24 cellular contexts compared by ENCODE assay signal in the genomic region with DNA sequence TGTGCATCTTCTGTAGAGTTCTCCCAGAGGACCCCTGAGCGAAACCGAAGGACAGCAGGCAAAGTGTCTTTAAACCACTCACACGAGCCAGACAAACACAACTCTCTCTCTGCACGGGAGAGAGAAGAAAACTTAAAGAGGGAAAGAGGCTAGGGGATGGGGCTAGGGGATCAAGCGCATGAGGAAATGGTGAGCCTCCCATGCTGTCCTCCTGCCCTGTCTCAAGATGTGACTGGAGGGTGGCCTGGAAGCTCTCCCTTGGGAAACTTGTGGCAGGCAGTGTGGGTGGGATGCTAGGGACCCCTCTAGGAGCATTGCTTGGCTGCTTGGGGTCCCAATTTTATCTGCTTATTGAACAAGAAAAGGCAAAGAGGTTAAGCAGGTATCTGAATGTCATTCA. TPM values are rescaled to one million over a fixed set of nuclear protein-coding genes. Genes with fewer than 3 reads are reported as not detected.
DNase-seq lines count a peak whose midpoint lies in the region; ATAC-seq and TF ChIP-seq lines count a peak whose summit lies in the region.
"Had no signal": no experiment of that assay in that cellular context is flagged by ENCODE, and none has a peak within 500 bp of the region (broad histone marks: within the 10 kb centered on the region; RNA-seq: fewer than 3 reads in every experiment).

No MANE protein-coding gene starts in this region.

- TF ChIP-seq CTCF in lower leg skin (IDR thresholded peaks at IDR 0.05), result no peak

- 74 to 89% methylated on average over 5 of the region's 5 CpGs for WGBS in lower leg skin, 2 donors

- H3K4me1 ChIP-seq in BLaER1, result peaks cover 9% of the 10 kb centered on the region; the same call in 1 of the 2 replicates
- H3K4me1 ChIP-seq: SJSA1 had no signal

- no peak overlapping the region for H3K27ac Mint-ChIP-seq in stimulated activated effector memory CD8-positive, alpha-beta T cell treated with anti-CD3 and anti-CD28 coated beads, Interleukin-12 subunit alpha, Interleukin-12 subunit beta, amount 100 ng/mL, for 72 hours
- H3K27ac Mint-ChIP-seq in activated naive CD8-positive, alpha-beta T cell treated with anti-CD3 and anti-CD28 coated beads, Interleukin-2, amount 50 U/mL, for 24 hours, result no peak overlapping the region
- H3K27ac Mint-ChIP-seq: CD4-positive, alpha-beta T cell had no signal

- no peaks in the 10 kb centered on the region for H3K4me1 Mint-ChIP-seq in stimulated activated effector memory CD8-positive, alpha-beta T cell treated with anti-CD3 and anti-CD28 coated beads, Interleukin-12 subunit alpha, Interleukin-12 subunit beta, amount 100 ng/mL, for 72 hours
- no peaks in the 10 kb centered on the region for H3K4me1 Mint-ChIP-seq in activated naive CD8-positive, alpha-beta T cell treated with anti-CD3 and anti-CD28 coated beads, Interleukin-2, amount 50 U/mL, for 24 hours

- peak; percentile 0 for DNase-seq in activated CD8-positive, alpha-beta memory T cell treated with anti-CD3 and anti-CD28 coated beads, Interleukin-2, amount 50 U/mL, for 48 hours
- DNase-seq in lower leg skin (ENCODE audit: low spot score in 2 of 2), result peak; percentile 9 to 72
- no peak for DNase-seq in stimulated activated effector memory CD8-positive, alpha-beta T cell treated with anti-CD3 and anti-CD28 coated beads, Interleukin-12 subunit alpha, Interleukin-12 subunit beta, amount 100 ng/mL, for 72 hours (ENCODE audit: low spot score in 2 of 2)
- no peak for DNase-seq in activated naive CD8-positive, alpha-beta T cell treated with anti-CD3 and anti-CD28 coated beads, Interleukin-2, amount 50 U/mL, for 24 hours
- no peak for DNase-seq in activated T-cell treated with anti-CD3 and anti-CD28 coated beads, Interleukin-2, amount 50 U/mL, for 1 hour
- DNase-seq: CD4-positive, alpha-beta T cell; COR-L47; DMS53; Kasumi-1; NCI-H1092 treated with DMSO at 0.1 percent for 48 hours; NCI-H1436; NCI-H187 treated with DMSO at 0.1 percent for 48 hours; NCI-H446 treated with DMSO at 0.1 percent for 48 hours; NCI-H526; NCI-H82; NK-92 treated with Interleukin-12 subunit alpha and Interleukin-12 subunit beta, amount 100 ng/mL, for 24 hours; PC-3 had no signal

- H3K9me3 ChIP-seq in BLaER1, result no peaks in the 10 kb centered on the region
- H3K9me3 ChIP-seq: BLaER1 treated with 17β-estradiol and CSF1 and Interleukin-3, amounts not matched to agents 10 nM and 100 nM; SJSA1 had no signal

- no peak for TF ChIP-seq POLR2A in lower leg skin (IDR thresholded peaks at IDR 0.05)

- H3K27me3 Mint-ChIP-seq in activated naive CD8-positive, alpha-beta T cell treated with anti-CD3 and anti-CD28 coated beads, Interleukin-2, amount 50 U/mL, for 24 hours, result peaks cover 6% of the 10 kb centered on the region

- H3K4me3 ChIP-seq in BLaER1 (no peak overlapping the region), lower leg skin (ENCODE audit: low read depth, poor library complexity, severe bottlenecking) (no peak overlapping the region)
- H3K4me3 ChIP-seq: BLaER1 treated with 17β-estradiol and CSF1 and Interleukin-3, amounts not matched to agents 10 nM and 100 nM; K562; SJSA1 had no signal

- ATAC-seq in stimulated activated effector memory CD8-positive, alpha-beta T cell treated with anti-CD3 and anti-CD28 coated beads, Interleukin-12 subunit alpha, Interleukin-12 subunit beta, amount 100 ng/mL, for 72 hours, result peak; percentile 8
- no peak for ATAC-seq in activated naive CD8-positive, alpha-beta T cell treated with anti-CD3 and anti-CD28 coated beads, Interleukin-2, amount 50 U/mL, for 24 hours
- ATAC-seq in HG02870 (IDR thresholded peaks at IDR 0.05; ENCODE audit: unreplicated experiment), result no peak
- no peak for ATAC-seq in HG03565 (IDR thresholded peaks at IDR 0.05; ENCODE audit: unreplicated experiment)
- ATAC-seq: K562, PC-3 had no signal

- H3K36me3 ChIP-seq in BLaER1, result no peaks in the 10 kb centered on the region
- H3K36me3 ChIP-seq: BLaER1 treated with 17β-estradiol and CSF1 and Interleukin-3, amounts not matched to agents 10 nM and 100 nM; SJSA1 had no signal

- no peaks in the 10 kb centered on the region for H3K27me3 ChIP-seq in BLaER1
- H3K27me3 ChIP-seq: BLaER1 treated with 17β-estradiol and CSF1 and Interleukin-3, amounts not matched to agents 10 nM and 100 nM had no signal

- no peaks in the 10 kb centered on the region for H3K36me3 Mint-ChIP-seq in stimulated activated effector memory CD8-positive, alpha-beta T cell treated with anti-CD3 and anti-CD28 coated beads, Interleukin-12 subunit alpha, Interleukin-12 subunit beta, amount 100 ng/mL, for 72 hours
- no peaks in the 10 kb centered on the region for H3K36me3 Mint-ChIP-seq in activated naive CD8-positive, alpha-beta T cell treated with anti-CD3 and anti-CD28 coated beads, Interleukin-2, amount 50 U/mL, for 24 hours (ENCODE audit: low read depth)

- intact Hi-C loops in lower leg skin (cut with DNase I; ENCODE audit: low total_unique reads), result no loop called here

- H4K20me1 ChIP-seq in BLaER1, result no peaks in the 10 kb centered on the region
- H4K20me1 ChIP-seq: BLaER1 treated with 17β-estradiol and CSF1 and Interleukin-3, amounts not matched to agents 10 nM and 100 nM had no signal

- H3K9ac ChIP-seq in BLaER1, result no peak overlapping the region
- H3K9ac ChIP-seq: BLaER1 treated with 17β-estradiol and CSF1 and Interleukin-3, amounts not matched to agents 10 nM and 100 nM had no signal

- H3K27ac ChIP-seq in BLaER1, result no peak overlapping the region
- H3K27ac ChIP-seq: BLaER1 treated with 17β-estradiol and CSF1 and Interleukin-3, amounts not matched to agents 10 nM and 100 nM; SJSA1 had no signal

- peak overlapping the region; percentile 32; the same call in 1 of the 2 replicates for H3K4me2 ChIP-seq in BLaER1

- H3K9me3 Mint-ChIP-seq in stimulated activated effector memory CD8-positive, alpha-beta T cell treated with anti-CD3 and anti-CD28 coated beads, Interleukin-12 subunit alpha, Interleukin-12 subunit beta, amount 100 ng/mL, for 72 hours, result no peaks in the 10 kb centered on the region
- no peaks in the 10 kb centered on the region for H3K9me3 Mint-ChIP-seq in activated naive CD8-positive, alpha-beta T cell treated with anti-CD3 and anti-CD28 coated beads, Interleukin-2, amount 50 U/mL, for 24 hours
- H3K9me3 Mint-ChIP-seq: CD4-positive, alpha-beta T cell had no signal

- H3K4me3 Mint-ChIP-seq in stimulated activated effector memory CD8-positive, alpha-beta T cell treated with anti-CD3 and anti-CD28 coated beads, Interleukin-12 subunit alpha, Interleukin-12 subunit beta, amount 100 ng/mL, for 72 hours, result no peak overlapping the region
- H3K4me3 Mint-ChIP-seq in activated naive CD8-positive, alpha-beta T cell treated with anti-CD3 and anti-CD28 coated beads, Interleukin-2, amount 50 U/mL, for 24 hours, result no peak overlapping the region
- H3K4me3 Mint-ChIP-seq: CD4-positive, alpha-beta T cell had no signal

RNA-seq across cellular contexts. Expression of gene CYP26B1, which starts 44.5 kb away (rescaled TPM):
- total RNA-seq in lower leg skin, result 10 to 100 TPM; 51.6 to 93.0 (median 73.6) TPM
- total RNA-seq: G401 had no signal

Comparison
In these comparisons a context has a peak if more than half of its experiments do, and no peak if none do; other contexts are left out.
1. DNase-seq: peak in activated CD8-positive, alpha-beta memory T cell treated with anti-CD3 and anti-CD28 coated beads, Interleukin-2, amount 50 U/mL, for 48 hours (single experiment) and lower leg skin (2 of 2); none in stimulated activated effector memory CD8-positive, alpha-beta T cell treated with anti-CD3 and anti-CD28 coated beads, Interleukin-12 subunit alpha, Interleukin-12 subunit beta, amount 100 ng/mL, for 72 hours (0 of 2), activated naive CD8-positive, alpha-beta T cell treated with anti-CD3 and anti-CD28 coated beads, Interleukin-2, amount 50 U/mL, for 24 hours (single experiment) and activated T-cell treated with anti-CD3 and anti-CD28 coated beads, Interleukin-2, amount 50 U/mL, for 1 hour (single experiment).